29 cellular contexts compared by ENCODE assay signal in genomic region chr1:170305777-170306299, GRCh38.
DNase-seq lines count a peak whose midpoint lies in the region; ATAC-seq, FAIRE-seq and TF ChIP-seq lines count a peak whose summit lies in the region.
"Had no signal": no experiment of that assay in that cellular context is flagged by ENCODE, and none has a peak within 500 bp of the region (broad histone marks: within the 10 kb centered on the region; RNA-seq: fewer than 3 reads in every experiment).

No MANE protein-coding gene starts in this region.

- H2BK15ac ChIP-seq in IMR-90 (ENCODE audit: low read depth, low read length) = 0 out of 3 replicates have a peak overlapping the region, but pooled peaks have one; percentile 17

- intact Hi-C loops in IMR-90 (cut with micrococcal nuclease) = loop anchor here (5.0 kb wide), 1 partner anchor 356 kb away; the partner anchor contains the start of gene PRRX1
- intact Hi-C loops in GM12878 (cut with micrococcal nuclease; ENCODE audit: unreplicated experiment) = no loop called here

- H2AK9ac ChIP-seq in IMR-90 (replicated peaks; ENCODE audit: low read depth, low read length, poor library complexity) = no peak overlapping the region

- TF ChIP-seq EP300 in GM12878 (IDR thresholded peaks at IDR 0.05; ENCODE audit: borderline replicate concordance in 1 of 2, control insufficient read depth in 1 of 2, low read depth in 2 of 2, low read length in 2 of 2) = no peak

- H2BK20ac ChIP-seq in IMR-90 (ENCODE audit: low read depth, low read length) = no peak overlapping the region

- H2BK5ac ChIP-seq in IMR-90 (ENCODE audit: low read depth, low read length, poor library complexity, severe bottlenecking) = no peak overlapping the region

- H3K27me3 Mint-ChIP-seq in nephron progenitor cell (ENCODE audit: low read depth, poor library complexity) = no peaks in the 10 kb centered on the region
- H3K27me3 Mint-ChIP-seq: stimulated activated memory B cell treated with anti-CD40 and anti-IgM and Interleukin-4, amounts not matched to agents 10 μg/mL and 1 μg/mL and 100 μg/mL, for 72 hours had no signal

- CTCF ChIA-PET in IMR-90 (lab: Yijun Ruan, JAX) (no interaction called here), GM12878 (lab: Yijun Ruan, JAX) (no interaction called here)

- RAD21 ChIA-PET in GM12878 (lab: Charles Lee; ENCODE audit: unreplicated experiment) = interaction anchor here (0.6 to 1.7 kb wide), 3 partner anchors 14 to 215 kb away, joined by 3 to 5 read pairs (median 3); no protein-coding TSS in a partner anchor

- ATAC-seq in IMR-90 (ENCODE audit: low read depth) = no peak
- peak; percentile 52; the same call in 2 of the 3 replicates for ATAC-seq in GM12878
- no peak for ATAC-seq in GM18867 (IDR thresholded peaks at IDR 0.05; ENCODE audit: unreplicated experiment)
- no peak for ATAC-seq in HG02970 (IDR thresholded peaks at IDR 0.05; ENCODE audit: low FRiP score, unreplicated experiment)
- ATAC-seq: foreskin keratinocyte; sciatic nerve; stimulated activated memory B cell treated with anti-CD40 and anti-IgM and Interleukin-4, amounts not matched to agents 10 μg/mL and 1 μg/mL and 100 μg/mL, for 72 hours; WTC11 had no signal

- peak overlapping the region; percentile 17 for H2AFZ ChIP-seq in IMR-90 (replicated peaks; ENCODE audit: low read length, poor library complexity)
- H2AFZ ChIP-seq in GM12878 (ENCODE audit: control insufficient read depth, low read depth, low read length) = no peak overlapping the region; the same call in 1 of the 2 replicates
- H2AFZ ChIP-seq: PC-9 had no signal

- H3K4me3 Mint-ChIP-seq in nephron progenitor cell = no peak overlapping the region
- H3K4me3 Mint-ChIP-seq: activated CD4-positive, alpha-beta T cell treated with anti-CD3 and anti-CD28 coated beads, Interleukin-2, amount 10 ng/mL, durations not matched to agents 7 days and 5 days; activated T-cell treated with anti-CD3 and anti-CD28 coated beads, Interleukin-2, amount 50 U/mL, for 24 hours; CD4-positive, CD25-positive, alpha-beta regulatory T cell; neural crest cell; stimulated activated memory B cell treated with anti-CD40 and anti-IgM and Interleukin-4, amounts not matched to agents 10 μg/mL and 1 μg/mL and 100 μg/mL, for 72 hours; WTC11 had no signal

- DNase-seq in D721Med (ENCODE audit: insufficient read length, low spot score) (no peak), IMR-90 (no peak), GM12878 (ENCODE audit: low read depth, low spot score) (peak; percentile 16), nephron progenitor cell (no peak), ureter (ENCODE audit: low spot score) (no peak), superior temporal gyrus (ENCODE audit: extremely low spot score) (no peak)
- DNase-seq: activated CD4-positive, alpha-beta T cell treated with anti-CD3 and anti-CD28 coated beads, Interleukin-2, amount 10 ng/mL, durations not matched to agents 7 days and 5 days; activated gamma-delta T cell; activated T-cell treated with anti-CD3 and anti-CD28 coated beads, Interleukin-2, amount 50 U/mL, for 24 hours; CD4-positive, CD25-positive, alpha-beta regulatory T cell; effector CD4-positive, alpha-beta T cell; foreskin keratinocyte; mammary epithelial cell; NCI-H1092 treated with DMSO at 0.1 percent for 48 hours; NCI-H1930; NCI-H774; PC-9; SHP77; stimulated activated CD4-positive, alpha-beta T cell treated with anti-CD3 and anti-CD28 coated beads, Interleukin-4, amount 100 ng/mL, for 4 hours had no signal

- peaks cover 11% of the 10 kb centered on the region for H3K4me1 ChIP-seq in IMR-90 (ENCODE audit: control insufficient read depth, insufficient read depth, low read length)
- no peaks in the 10 kb centered on the region for H3K4me1 ChIP-seq in GM12878 (ENCODE audit: control insufficient read depth, insufficient read depth, low read length)
- H3K4me1 ChIP-seq: foreskin keratinocyte had no signal

- H4K20me1 ChIP-seq in IMR-90 (ENCODE audit: insufficient read depth, low read length) (no peaks in the 10 kb centered on the region), GM12878 (ENCODE audit: control insufficient read depth, insufficient read depth) (no peaks in the 10 kb centered on the region)

- WGBS in IMR-90 (ENCODE audit: extremely low coverage in 2 of 2, insufficient read length in 1 of 2), 2 experiments = no CpG with 5 or more reads among the region's 1 CpG
- 0% methylated on average over 1 of the region's 1 CpG for WGBS in GM12878 (ENCODE audit: insufficient coverage, insufficient replicate concordance, low lambda C conversion rate, missing lambda C conversion rate)

- in situ Hi-C loops in IMR-90 (cut with MboI; ENCODE audit: low sequenced_read_pairs) (no loop called here), GM12878 (cut with MboI) (no loop called here)

- no peak overlapping the region for H4K5ac ChIP-seq in IMR-90 (ENCODE audit: low read depth, low read length)

- peak overlapping the region; percentile 39 for H3K27ac Mint-ChIP-seq in nephron progenitor cell
- H3K27ac Mint-ChIP-seq: activated CD4-positive, alpha-beta T cell treated with anti-CD3 and anti-CD28 coated beads, Interleukin-2, amount 10 ng/mL, durations not matched to agents 7 days and 5 days; activated T-cell treated with anti-CD3 and anti-CD28 coated beads, Interleukin-2, amount 50 U/mL, for 24 hours; CD4-positive, CD25-positive, alpha-beta regulatory T cell; stimulated activated memory B cell treated with anti-CD40 and anti-IgM and Interleukin-4, amounts not matched to agents 10 μg/mL and 1 μg/mL and 100 μg/mL, for 72 hours; WTC11 had no signal

- H2BK120ac ChIP-seq in IMR-90 (ENCODE audit: low read depth, low read length) = no peak overlapping the region

- no peaks in the 10 kb centered on the region for H3K79me2 ChIP-seq in GM12878 (ENCODE audit: control insufficient read depth, insufficient read depth, low read length)

- no peaks in the 10 kb centered on the region for H3K36me3 Mint-ChIP-seq in nephron progenitor cell (ENCODE audit: low read depth)
- H3K36me3 Mint-ChIP-seq: CD4-positive, CD25-positive, alpha-beta regulatory T cell; stimulated activated memory B cell treated with anti-CD40 and anti-IgM and Interleukin-4, amounts not matched to agents 10 μg/mL and 1 μg/mL and 100 μg/mL, for 72 hours; WTC11 had no signal

- TF ChIP-seq CTCF in D721Med (IDR thresholded peaks at IDR 0.05; ENCODE audit: insufficient read depth, missing control alignments) (no peak), IMR-90 (conservative IDR thresholded peaks at IDR 0.05; ENCODE audit: low read depth, low read length) (no peak), GM12878 (IDR thresholded peaks at IDR 0.05 in 2 of 3, conservative IDR thresholded peaks at IDR 0.05 in 1 of 3; ENCODE audit: control insufficient read depth in 2 of 3, extremely low read depth in 1 of 3, insufficient read depth in 1 of 3, low read depth in 3 of 3, low read length in 3 of 3) (no peak), nephron progenitor cell (IDR thresholded peaks at IDR 0.05) (no peak)

- H4K8ac ChIP-seq in IMR-90 (ENCODE audit: low read depth in 2 of 2, low read length in 2 of 2) = no peak overlapping the region

- H3K9me3 Mint-ChIP-seq in nephron progenitor cell = no peaks in the 10 kb centered on the region
- H3K9me3 Mint-ChIP-seq: activated CD4-positive, alpha-beta T cell treated with anti-CD3 and anti-CD28 coated beads, Interleukin-2, amount 10 ng/mL, durations not matched to agents 7 days and 5 days; activated T-cell treated with anti-CD3 and anti-CD28 coated beads, Interleukin-2, amount 50 U/mL, for 24 hours; CD4-positive, CD25-positive, alpha-beta regulatory T cell; neural crest cell; stimulated activated memory B cell treated with anti-CD40 and anti-IgM and Interleukin-4, amounts not matched to agents 10 μg/mL and 1 μg/mL and 100 μg/mL, for 72 hours; WTC11 had no signal

- no peak overlapping the region for H3K4me2 ChIP-seq in IMR-90 (ENCODE audit: low read depth, low read length)
- no peak overlapping the region; the same call in 1 of the 2 replicates for H3K4me2 ChIP-seq in GM12878 (ENCODE audit: control insufficient read depth, insufficient read depth)
- H3K4me2 ChIP-seq: PC-9 had no signal

- H3K14ac ChIP-seq in IMR-90 (replicated peaks; ENCODE audit: low read depth, low read length) = 0 out of 2 replicates have a peak overlapping the region, but pooled peaks have one; percentile 8

- H3K4me1 Mint-ChIP-seq in nephron progenitor cell = peaks cover 27% of the 10 kb centered on the region
- H3K4me1 Mint-ChIP-seq: activated CD4-positive, alpha-beta T cell treated with anti-CD3 and anti-CD28 coated beads, Interleukin-2, amount 10 ng/mL, durations not matched to agents 7 days and 5 days; CD4-positive, CD25-positive, alpha-beta regulatory T cell; neural crest cell; stimulated activated memory B cell treated with anti-CD40 and anti-IgM and Interleukin-4, amounts not matched to agents 10 μg/mL and 1 μg/mL and 100 μg/mL, for 72 hours had no signal

- TF ChIP-seq POLR2A in IMR-90 (IDR thresholded peaks at IDR 0.05; ENCODE audit: low read depth, low read length) = no peak
- TF ChIP-seq POLR2A in GM12878 (IDR thresholded peaks at IDR 0.05; ENCODE audit: low read depth, low read length) = no peak

- H3K27ac ChIP-seq in IMR-90 (ENCODE audit: insufficient read depth, low read length) = no peak overlapping the region
- no peak overlapping the region for H3K27ac ChIP-seq in GM12878 (ENCODE audit: control insufficient read depth, insufficient read depth)
- H3K27ac ChIP-seq: foreskin keratinocyte, PC-9, suprapubic skin had no signal

- no peak overlapping the region for H4K91ac ChIP-seq in IMR-90 (ENCODE audit: insufficient read depth, low read depth, low read length)

- H3K4me3 ChIP-seq in IMR-90 (ENCODE audit: insufficient read depth, low read depth, low read length) = no peak overlapping the region
- no peak overlapping the region for H3K4me3 ChIP-seq in GM12878
- H3K4me3 ChIP-seq: PC-9, suprapubic skin, vagina had no signal

- H3K79me1 ChIP-seq in IMR-90 (ENCODE audit: low read depth in 1 of 2, low read length in 2 of 2) = no peaks in the 10 kb centered on the region

- SMC1A ChIA-PET in GM12878 (lab: Charles Lee; ENCODE audit: uncharacterized antibody, unreplicated experiment) = interaction anchor here (0.7 to 1.2 kb wide), 5 partner anchors 12 to 235 kb away, joined by 3 to 6 read pairs (median 4); no protein-coding TSS in a partner anchor

- no peak overlapping the region for H3K18ac ChIP-seq in IMR-90 (ENCODE audit: low read depth, low read length)

- BruUV-seq in IMR-90 (replicated peaks; lab: Mats Ljungman, UMichigan) (no TSS peak), GM12878 (replicated peaks; lab: Mats Ljungman, UMichigan) (no TSS peak)

- H3K27me3 ChIP-seq in IMR-90 (ENCODE audit: control insufficient read depth, insufficient read depth, low read length) = no peaks in the 10 kb centered on the region
- H3K27me3 ChIP-seq in GM12878 (replicated peaks in 1 of 2; ENCODE audit: control insufficient read depth in 2 of 2, insufficient read depth in 2 of 2, low read length in 1 of 2) = no peaks in the 10 kb centered on the region
- H3K27me3 ChIP-seq: suprapubic skin, vagina had no signal

- H3K36me3 ChIP-seq in IMR-90 (ENCODE audit: control insufficient read depth, insufficient read depth, low read length) (no peaks in the 10 kb centered on the region), GM12878 (ENCODE audit: control insufficient read depth in 2 of 2, insufficient read depth in 2 of 2, low read length in 1 of 2) (no peaks in the 10 kb centered on the region)
- H3K36me3 ChIP-seq: suprapubic skin, vagina had no signal

- H3K4ac ChIP-seq in IMR-90 (ENCODE audit: low read depth, low read length) = no peak overlapping the region

- no peak overlapping the region for H3K9ac ChIP-seq in IMR-90 (ENCODE audit: low read depth, low read length)
- H3K9ac ChIP-seq in GM12878 (ENCODE audit: control insufficient read depth, insufficient read depth, low read length) = no peak overlapping the region

- no peak overlapping the region for H2AK5ac ChIP-seq in IMR-90 (ENCODE audit: low read depth, low read length)

- no peak overlapping the region for H3K56ac ChIP-seq in IMR-90 (ENCODE audit: extremely low read depth, insufficient read depth, low read length)

- H3K23ac ChIP-seq in IMR-90 (ENCODE audit: low read depth, low read length) = no peak overlapping the region

- H3K9me1 ChIP-seq in IMR-90 (ENCODE audit: insufficient read depth, low read length) = peaks cover 9% of the 10 kb centered on the region

- TF ChIP-seq RAD21 in IMR-90 (IDR thresholded peaks at IDR 0.05; ENCODE audit: low read length) (no peak), GM12878 (IDR thresholded peaks at IDR 0.05; ENCODE audit: insufficient read depth, low read depth, low read length) (no peak)

- dilution Hi-C loops in IMR-90 (cut with HindIII; ENCODE audit: low sequenced_read_pairs, unreplicated experiment) = no loop called here

- peak; percentile 90 for FAIRE-seq in D721Med (lab: Jason Lieb, UNC)
- no peak for FAIRE-seq in GM12878 (lab: Jason Lieb, UNC)
- FAIRE-seq: GM12892, H1 had no signal

- POLR2A ChIA-PET in IMR-90 (lab: Charles Lee; ENCODE audit: unreplicated experiment) (no interaction called here), GM12878 (lab: Charles Lee) (no interaction called here)

- H3K9me3 ChIP-seq in IMR-90 (ENCODE audit: control insufficient read depth, insufficient read depth, low read length) (no peaks in the 10 kb centered on the region), GM12878 (replicated peaks; ENCODE audit: control insufficient read depth, insufficient read depth, low read length) (no peaks in the 10 kb centered on the region; the same call in 2 of the 3 replicates)
- H3K9me3 ChIP-seq: suprapubic skin, vagina had no signal
